In the genomic region with DNA sequence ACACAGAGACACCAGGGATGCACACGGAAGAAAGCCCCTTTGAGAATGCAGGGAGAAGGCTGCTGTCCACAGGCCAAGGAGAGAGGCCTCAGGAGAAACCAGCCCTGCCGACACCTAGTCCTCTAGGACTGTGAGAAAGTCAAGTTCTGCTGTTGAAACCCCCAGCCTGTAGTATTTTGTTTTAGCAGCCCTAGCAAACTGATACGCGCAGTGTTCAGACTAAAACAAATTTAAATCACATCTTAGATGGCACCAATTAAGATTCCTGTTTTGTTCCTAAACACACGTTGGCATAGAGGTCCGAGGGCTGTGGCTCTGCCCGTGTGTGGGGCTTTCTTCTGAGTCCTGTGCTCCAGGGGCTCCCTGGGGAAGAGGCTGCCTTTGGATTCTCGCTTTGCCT, we compare ENCODE assay signal across 1 cellular context.
TF ChIP-seq lines count a peak whose summit lies in the region.

No MANE protein-coding gene starts in this region.

TF ChIP-seq in WTC11, 78 proteins besides CTCF, POLR2A, EP300 and RAD21 (continued from another document):
- TF ChIP-seq, protein P1, sequence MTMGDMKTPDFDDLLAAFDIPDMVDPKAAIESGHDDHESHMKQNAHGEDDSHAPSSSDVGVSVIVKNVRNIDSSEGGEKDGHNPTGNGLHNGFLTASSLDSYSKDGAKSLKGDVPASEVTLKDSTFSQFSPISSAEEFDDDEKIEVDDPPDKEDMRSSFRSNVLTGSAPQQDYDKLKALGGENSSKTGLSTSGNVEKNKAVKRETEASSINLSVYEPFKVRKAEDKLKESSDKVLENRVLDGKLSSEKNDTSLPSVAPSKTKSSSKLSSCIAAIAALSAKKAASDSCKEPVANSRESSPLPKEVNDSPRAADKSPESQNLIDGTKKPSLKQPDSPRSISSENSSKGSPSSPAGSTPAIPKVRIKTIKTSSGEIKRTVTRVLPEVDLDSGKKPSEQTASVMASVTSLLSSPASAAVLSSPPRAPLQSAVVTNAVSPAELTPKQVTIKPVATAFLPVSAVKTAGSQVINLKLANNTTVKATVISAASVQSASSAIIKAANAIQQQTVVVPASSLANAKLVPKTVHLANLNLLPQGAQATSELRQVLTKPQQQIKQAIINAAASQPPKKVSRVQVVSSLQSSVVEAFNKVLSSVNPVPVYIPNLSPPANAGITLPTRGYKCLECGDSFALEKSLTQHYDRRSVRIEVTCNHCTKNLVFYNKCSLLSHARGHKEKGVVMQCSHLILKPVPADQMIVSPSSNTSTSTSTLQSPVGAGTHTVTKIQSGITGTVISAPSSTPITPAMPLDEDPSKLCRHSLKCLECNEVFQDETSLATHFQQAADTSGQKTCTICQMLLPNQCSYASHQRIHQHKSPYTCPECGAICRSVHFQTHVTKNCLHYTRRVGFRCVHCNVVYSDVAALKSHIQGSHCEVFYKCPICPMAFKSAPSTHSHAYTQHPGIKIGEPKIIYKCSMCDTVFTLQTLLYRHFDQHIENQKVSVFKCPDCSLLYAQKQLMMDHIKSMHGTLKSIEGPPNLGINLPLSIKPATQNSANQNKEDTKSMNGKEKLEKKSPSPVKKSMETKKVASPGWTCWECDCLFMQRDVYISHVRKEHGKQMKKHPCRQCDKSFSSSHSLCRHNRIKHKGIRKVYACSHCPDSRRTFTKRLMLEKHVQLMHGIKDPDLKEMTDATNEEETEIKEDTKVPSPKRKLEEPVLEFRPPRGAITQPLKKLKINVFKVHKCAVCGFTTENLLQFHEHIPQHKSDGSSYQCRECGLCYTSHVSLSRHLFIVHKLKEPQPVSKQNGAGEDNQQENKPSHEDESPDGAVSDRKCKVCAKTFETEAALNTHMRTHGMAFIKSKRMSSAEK (CRISPR knock-in tag; IDR thresholded peaks at IDR 0.05; ENCODE audit: borderline replicate concordance) = no peak
- no peak for TF ChIP-seq HMGXB4 (CRISPR knock-in tag; IDR thresholded peaks at IDR 0.05)
- TF ChIP-seq NFYB (CRISPR knock-in tag; conservative IDR thresholded peaks at IDR 0.05; ENCODE audit: low read depth) = no peak
- TF ChIP-seq MYBL2 (CRISPR knock-in tag; IDR thresholded peaks at IDR 0.05) = no peak
- no peak for TF ChIP-seq FOXP1 (CRISPR knock-in tag; IDR thresholded peaks at IDR 0.05; ENCODE audit: borderline replicate concordance)
- TF ChIP-seq CBFB (CRISPR knock-in tag; IDR thresholded peaks at IDR 0.05; ENCODE audit: low read depth) = no peak
- TF ChIP-seq ERG (CRISPR knock-in tag; IDR thresholded peaks at IDR 0.05) = no peak
- no peak for TF ChIP-seq ZNF232 (CRISPR knock-in tag; IDR thresholded peaks at IDR 0.05)
- TF ChIP-seq, protein P2, sequence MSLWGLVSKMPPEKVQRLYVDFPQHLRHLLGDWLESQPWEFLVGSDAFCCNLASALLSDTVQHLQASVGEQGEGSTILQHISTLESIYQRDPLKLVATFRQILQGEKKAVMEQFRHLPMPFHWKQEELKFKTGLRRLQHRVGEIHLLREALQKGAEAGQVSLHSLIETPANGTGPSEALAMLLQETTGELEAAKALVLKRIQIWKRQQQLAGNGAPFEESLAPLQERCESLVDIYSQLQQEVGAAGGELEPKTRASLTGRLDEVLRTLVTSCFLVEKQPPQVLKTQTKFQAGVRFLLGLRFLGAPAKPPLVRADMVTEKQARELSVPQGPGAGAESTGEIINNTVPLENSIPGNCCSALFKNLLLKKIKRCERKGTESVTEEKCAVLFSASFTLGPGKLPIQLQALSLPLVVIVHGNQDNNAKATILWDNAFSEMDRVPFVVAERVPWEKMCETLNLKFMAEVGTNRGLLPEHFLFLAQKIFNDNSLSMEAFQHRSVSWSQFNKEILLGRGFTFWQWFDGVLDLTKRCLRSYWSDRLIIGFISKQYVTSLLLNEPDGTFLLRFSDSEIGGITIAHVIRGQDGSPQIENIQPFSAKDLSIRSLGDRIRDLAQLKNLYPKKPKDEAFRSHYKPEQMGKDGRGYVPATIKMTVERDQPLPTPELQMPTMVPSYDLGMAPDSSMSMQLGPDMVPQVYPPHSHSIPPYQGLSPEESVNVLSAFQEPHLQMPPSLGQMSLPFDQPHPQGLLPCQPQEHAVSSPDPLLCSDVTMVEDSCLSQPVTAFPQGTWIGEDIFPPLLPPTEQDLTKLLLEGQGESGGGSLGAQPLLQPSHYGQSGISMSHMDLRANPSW (CRISPR knock-in tag; conservative IDR thresholded peaks at IDR 0.05; ENCODE audit: low read depth) = no peak
- no peak for TF ChIP-seq NFE2L1 (CRISPR knock-in tag; IDR thresholded peaks at IDR 0.05)
- no peak for TF ChIP-seq ZNF121 (CRISPR knock-in tag; IDR thresholded peaks at IDR 0.05)
- no peak for TF ChIP-seq FOXP4 (CRISPR knock-in tag; IDR thresholded peaks at IDR 0.05)
